Comparison of ENCODE assay signal across 8 cellular contexts in the genomic region with DNA sequence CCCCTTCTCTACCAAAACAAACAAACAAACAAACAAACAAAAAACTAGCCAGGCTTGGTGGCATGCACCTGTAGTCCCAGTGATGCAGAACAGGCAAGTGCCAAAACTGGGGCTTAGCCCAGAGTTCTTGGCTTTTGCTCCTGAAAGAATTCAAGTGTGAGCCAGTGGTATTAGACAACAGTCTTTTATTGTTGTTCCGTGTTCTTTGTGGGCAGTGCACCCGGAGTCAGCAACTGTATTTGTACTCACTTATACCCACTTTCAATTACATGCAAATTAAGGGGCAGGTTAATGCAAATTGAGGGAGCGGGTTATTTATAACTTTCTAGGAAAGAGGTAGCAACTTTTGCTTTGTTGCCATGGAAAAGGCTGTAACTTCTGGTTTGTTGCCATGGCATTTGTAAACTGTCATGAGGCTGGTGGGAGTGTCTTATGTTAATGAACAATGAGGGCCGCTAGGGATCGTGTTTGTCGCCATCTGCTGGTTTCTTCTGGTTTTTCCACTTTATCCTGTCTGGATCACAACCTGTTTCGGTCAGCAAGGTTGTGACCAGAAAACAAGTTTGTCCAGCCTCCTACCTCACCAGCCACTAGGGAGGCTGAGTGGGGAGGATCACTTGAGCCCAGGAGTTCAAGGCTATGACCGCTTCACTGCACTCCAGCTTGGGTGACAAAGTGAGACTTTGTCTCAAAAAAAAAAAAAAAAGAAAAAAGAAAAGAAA.
A peak's percentile ranks its signal among the peaks of the same experiment; 100 is the strongest.
DNase-seq lines count a peak whose midpoint lies in the region; ATAC-seq and TF ChIP-seq lines count a peak whose summit lies in the region.

No MANE protein-coding gene starts in this region.

- CTCF ChIA-PET in Calu3 (lab: Charles Lee), result interaction anchor here (1.3 kb wide), 1 partner anchor 36 kb away, joined by 3 read pairs; no protein-coding TSS in a partner anchor

- peak; percentile 46 for TF ChIP-seq CTCF in Calu3 (IDR thresholded peaks at IDR 0.05; ENCODE audit: unreplicated experiment)

- no peaks in the 10 kb centered on the region for H3K9me3 Mint-ChIP-seq in Calu3 (ENCODE audit: low read depth, unreplicated experiment)
- no peaks in the 10 kb centered on the region for H3K9me3 Mint-ChIP-seq in activated naive CD4-positive, alpha-beta T cell treated with anti-CD3 and anti-CD28 coated beads, Interleukin-2, amount 50 U/mL, for 72 hours

- DNase-seq in Calu3 (peak; percentile 84), NOMO-1 treated with dmso at 0.1 percent for 144 hours (lab: John Stamatoyannopoulos, UW; ENCODE audit: unreplicated experiment) (peak; percentile 33), iPS-NIHi11 (ENCODE audit: low spot score) (peak; percentile 31)
- DNase-seq in activated naive CD4-positive, alpha-beta T cell treated with anti-CD3 and anti-CD28 coated beads, Interleukin-2, amount 50 U/mL, for 72 hours (ENCODE audit: low spot score in 2 of 2), result peak in 1 of 2 donors; percentile 40
- DNase-seq in stimulated activated CD8-positive, alpha-beta memory T cell treated with anti-CD3 and anti-CD28 coated beads, Interleukin-7, amount 100 ng/mL, for 24 hours (ENCODE audit: low read depth), result peak; percentile 2

- H3K4me3 Mint-ChIP-seq in Calu3 (ENCODE audit: low read depth, unreplicated experiment), result peak overlapping the region; percentile 20

- no peaks in the 10 kb centered on the region for H3K27me3 Mint-ChIP-seq in Calu3 (ENCODE audit: unreplicated experiment)

- peaks cover 50% of the 10 kb centered on the region for H3K4me1 Mint-ChIP-seq in Calu3 (ENCODE audit: low read depth, unreplicated experiment)

- no TSS peak for BruUV-seq in Calu3 (replicated peaks; lab: Mats Ljungman, UMichigan)

- intact Hi-C loops in Calu3 (cut with micrococcal nuclease; ENCODE audit: unreplicated experiment), result loop anchor here (1.0 kb wide), 1 partner anchor 33 kb away; no protein-coding TSS in a partner anchor

- H3K27ac Mint-ChIP-seq in Calu3 (ENCODE audit: unreplicated experiment), result peak overlapping the region; percentile 87
- H3K27ac Mint-ChIP-seq in activated naive CD4-positive, alpha-beta T cell treated with anti-CD3 and anti-CD28 coated beads, Interleukin-2, amount 50 U/mL, for 72 hours, result no peak overlapping the region

- peaks cover 13% of the 10 kb centered on the region for H3K36me3 Mint-ChIP-seq in Calu3 (ENCODE audit: insufficient read depth, unreplicated experiment)
- H3K36me3 Mint-ChIP-seq in activated naive CD4-positive, alpha-beta T cell treated with anti-CD3 and anti-CD28 coated beads, Interleukin-2, amount 50 U/mL, for 72 hours, result no peaks in the 10 kb centered on the region

- peak; percentile 60 for ATAC-seq in GM18873 (IDR thresholded peaks at IDR 0.05; ENCODE audit: low FRiP score, unreplicated experiment)
- peak; percentile 96 for ATAC-seq in HG03378 (IDR thresholded peaks at IDR 0.05; ENCODE audit: unreplicated experiment)
- peak; percentile 53 to 80 for ATAC-seq in activated naive CD4-positive, alpha-beta T cell treated with anti-CD3 and anti-CD28 coated beads, Interleukin-2, amount 50 U/mL, for 72 hours
- ATAC-seq in HG03095 (IDR thresholded peaks at IDR 0.05; ENCODE audit: unreplicated experiment), result no peak
